Comparison of ENCODE assay signal across 8 cellular contexts in genomic region chr7:77331938-77332695, GRCh38.
A peak's percentile ranks its signal among the peaks of the same experiment; 100 is the strongest.
DNase-seq lines count a peak whose midpoint lies in the region; ATAC-seq and TF ChIP-seq lines count a peak whose summit lies in the region.

No MANE protein-coding gene starts in this region.

- TF ChIP-seq CTCF in GM13976 (IDR thresholded peaks at IDR 0.05; ENCODE audit: borderline replicate concordance, control extremely low read depth, extremely low read depth, insufficient read depth, missing control alignments) (peak; percentile 68), spleen (IDR thresholded peaks at IDR 0.05 in 8 of 11, conservative IDR thresholded peaks at IDR 0.05 in 3 of 11) (peak; percentile 43 to 93 (median 76))

- H3K36me3 ChIP-seq in SJCRH30 (no peaks in the 10 kb centered on the region), spleen (peaks cover 0 to 20% (median 0%) of the 10 kb centered on the region in 6 donors)

- ATAC-seq in HG02678 (IDR thresholded peaks at IDR 0.05; ENCODE audit: unreplicated experiment): peak; percentile 85

- H3K4me3 ChIP-seq in SJCRH30 (no peak overlapping the region), spleen (no peak overlapping the region)

- in situ Hi-C loops in GM13976 (cut with MboI; ENCODE audit: low sequenced_read_pairs, unreplicated experiment): loop anchor here (5.0 kb wide), 1 partner anchor 85 kb away; no protein-coding TSS in a partner anchor

- intact Hi-C loops in spleen (cut with DNase I; ENCODE audit: low total_unique reads): loop anchor here (10.0 kb wide), 1 partner anchor 207 kb away; the partner anchor contains the start of gene CCDC146

- no peak overlapping the region for H3K27ac ChIP-seq in SJCRH30
- H3K27ac ChIP-seq in spleen: peak overlapping the region in 3 of 8 donors; percentile 4 to 76 (median 33)

- no peaks in the 10 kb centered on the region for H3K9me3 ChIP-seq in SJCRH30 (replicated peaks)
- H3K9me3 ChIP-seq in spleen: no peaks in the 10 kb centered on the region

- WGBS in spleen, 5 donors: 59 to 65% (median 62%) methylated on average over 3 of the region's 3 CpGs

- DNase-seq in AG08395 (ENCODE audit: low spot score) (peak; percentile 89), GM13976 (ENCODE audit: low spot score) (peak; percentile 76), NAMALWA (ENCODE audit: low spot score) (peak; percentile 92), SJCRH30 (peak; percentile 77 to 92), astrocyte of the hippocampus (ENCODE audit: low read depth, low spot score) (peak; percentile 91), iPS DF 4.7 (ENCODE audit: extremely low read depth, low spot score) (peak; percentile 64), spleen (peak; percentile 79)

- TF ChIP-seq POLR2A in spleen (IDR thresholded peaks at IDR 0.05): no peak

- H3K4me1 ChIP-seq in SJCRH30: peaks cover 6% of the 10 kb centered on the region
- peaks cover 27 to 81% (median 72%) of the 10 kb centered on the region in 6 donors for H3K4me1 ChIP-seq in spleen

- H3K27me3 ChIP-seq in SJCRH30: no peaks in the 10 kb centered on the region
- no peaks in the 10 kb centered on the region for H3K27me3 ChIP-seq in spleen (replicated peaks in 1 of 7)
